In the genomic region with DNA sequence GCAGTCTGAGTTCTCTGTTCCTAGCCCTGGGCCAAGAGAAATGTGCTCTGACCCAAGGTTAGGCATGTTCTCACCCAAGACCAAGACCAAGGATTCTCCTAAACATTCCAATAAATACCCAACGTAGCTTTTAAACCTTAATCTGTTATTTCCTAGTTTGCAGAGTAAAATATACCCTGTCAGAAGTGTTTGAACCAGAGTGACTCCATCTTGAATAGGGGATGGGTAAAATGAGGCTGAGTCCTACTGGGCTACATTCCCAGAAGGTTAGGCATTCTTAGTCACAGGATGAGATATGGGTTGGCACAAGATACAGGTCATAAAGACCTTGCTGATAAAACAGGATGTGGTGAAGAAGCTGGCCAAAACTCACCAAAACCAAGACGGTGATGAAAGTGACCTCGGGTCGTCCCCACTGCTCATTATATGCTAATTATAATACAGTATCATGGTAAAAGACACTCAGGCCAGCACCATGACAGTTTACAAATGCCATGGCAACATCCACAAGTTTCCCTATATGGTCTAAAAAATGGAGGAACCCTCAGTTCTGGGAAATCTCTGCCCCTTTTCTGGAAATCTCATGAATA, we compare ENCODE assay signal across 14 cellular contexts. TPM values are rescaled to one million over a fixed set of nuclear protein-coding genes. Genes with fewer than 3 reads are reported as not detected.
DNase-seq lines count a peak whose midpoint lies in the region; ATAC-seq and TF ChIP-seq lines count a peak whose summit lies in the region.
"Had no signal": no experiment of that assay in that cellular context is flagged by ENCODE, and none has a peak within 500 bp of the region (broad histone marks: within the 10 kb centered on the region; RNA-seq: fewer than 3 reads in every experiment).

No MANE protein-coding gene starts in this region.

- no peak; the same call in 2 of the 3 replicates for ATAC-seq in SK-N-SH treated with all-trans-retinoic acid at 6 μM for 48 hours
- no peak for ATAC-seq in HG03460 (IDR thresholded peaks at IDR 0.05; ENCODE audit: unreplicated experiment)
- ATAC-seq in naive thymus-derived CD4-positive, alpha-beta T cell: no peak
- no peak for ATAC-seq in sciatic nerve
- ATAC-seq: pancreas had no signal

- H3K27ac ChIP-seq in naive thymus-derived CD4-positive, alpha-beta T cell (ENCODE audit: low read depth, low read length): no peak overlapping the region
- H3K27ac ChIP-seq: pancreas had no signal

- no peak overlapping the region for H3K4me3 ChIP-seq in fibroblast of mammary gland (ENCODE audit: control insufficient read depth, low read depth, low read length)
- no peak overlapping the region for H3K4me3 ChIP-seq in naive thymus-derived CD4-positive, alpha-beta T cell (ENCODE audit: low read length)
- H3K4me3 ChIP-seq: pancreas had no signal

- H3K4me1 Mint-ChIP-seq in naive thymus-derived CD4-positive, alpha-beta T cell: peaks cover 0 to 22% (median 0%) of the 10 kb centered on the region in 7 donors

- POLR2A ChIA-PET in naive thymus-derived CD4-positive, alpha-beta T cell (lab: Charles Lee): no interaction called here

- intact Hi-C loops in naive thymus-derived CD4-positive, alpha-beta T cell (cut with micrococcal nuclease): no loop called here
- intact Hi-C loops in sciatic nerve (cut with DNase I): no loop called here

- H3K36me3 Mint-ChIP-seq in naive thymus-derived CD4-positive, alpha-beta T cell: peaks cover 11 to 56% (median 14%) of the 10 kb centered on the region in 5 donors

- no peak overlapping the region for H3K4me3 Mint-ChIP-seq in naive thymus-derived CD4-positive, alpha-beta T cell
- H3K4me3 Mint-ChIP-seq: dendritic cell treated with granulocyte-macrophage colony-stimulating factor and Interleukin-4, amounts not matched to agents 40 ng/mL and 50 ng/mL, for 4 days had no signal

- peaks cover 0 to 13% (median 0%) of the 10 kb centered on the region in 3 experiments for H3K9me3 ChIP-seq in naive thymus-derived CD4-positive, alpha-beta T cell (ENCODE audit: control insufficient read depth in 2 of 3, low read length in 3 of 3)
- H3K9me3 ChIP-seq: pancreas had no signal

- peak; percentile 14 for DNase-seq in stimulated activated CD4-positive, alpha-beta T cell treated with anti-CD3 and anti-CD28 coated beads, Interleukin-15, amount 100 ng/mL, for 24 hours
- no peak for DNase-seq in stimulated activated CD4-positive, alpha-beta T cell treated with anti-CD3 and anti-CD28 coated beads, Interleukin-4, amount 100 ng/mL, for 24 hours
- peak; percentile 78 for DNase-seq in fibroblast of mammary gland (ENCODE audit: low read depth)
- no peak for DNase-seq in NCI-H748 treated with DMSO at 0.1 percent for 48 hours (lab: John Stamatoyannopoulos, UW)
- no peak for DNase-seq in naive thymus-derived CD4-positive, alpha-beta T cell
- no peak for DNase-seq in sciatic nerve (ENCODE audit: low spot score)
- DNase-seq: Karpas-422; NCI-H187; pancreas; stimulated activated CD4-positive, alpha-beta T cell treated with anti-CD3 and anti-CD28 coated beads, Interleukin-2, amount 100 ng/mL, for 24 hours had no signal

- no peaks in the 10 kb centered on the region for H3K36me3 ChIP-seq in naive thymus-derived CD4-positive, alpha-beta T cell (ENCODE audit: control insufficient read depth in 2 of 3, insufficient read depth in 3 of 3, low read length in 3 of 3)
- H3K36me3 ChIP-seq: pancreas had no signal

- peaks cover 0 to 26% (median 16%) of the 10 kb centered on the region in 5 donors for H3K27me3 Mint-ChIP-seq in naive thymus-derived CD4-positive, alpha-beta T cell

- peaks cover 11 to 44% (median 19%) of the 10 kb centered on the region in 11 donors for H3K9me3 Mint-ChIP-seq in naive thymus-derived CD4-positive, alpha-beta T cell

- no peak for TF ChIP-seq CTCF in fibroblast of mammary gland (conservative IDR thresholded peaks at IDR 0.05; ENCODE audit: control insufficient read depth, insufficient read depth, low read depth, low read length)

- no peaks in the 10 kb centered on the region for H3K27me3 ChIP-seq in naive thymus-derived CD4-positive, alpha-beta T cell (ENCODE audit: control insufficient read depth in 2 of 2, insufficient read depth in 2 of 2, low read length in 2 of 2)
- H3K27me3 ChIP-seq: pancreas had no signal

- CTCF ChIA-PET in naive thymus-derived CD4-positive, alpha-beta T cell (lab: Charles Lee): no interaction called here

- no peak overlapping the region for H3K27ac Mint-ChIP-seq in naive thymus-derived CD4-positive, alpha-beta T cell
- H3K27ac Mint-ChIP-seq: dendritic cell treated with granulocyte-macrophage colony-stimulating factor and Interleukin-4, amounts not matched to agents 40 ng/mL and 50 ng/mL, for 4 days had no signal

- no peaks in the 10 kb centered on the region for H3K4me1 ChIP-seq in naive thymus-derived CD4-positive, alpha-beta T cell (ENCODE audit: control insufficient read depth in 2 of 2, insufficient read depth in 2 of 2, low read length in 2 of 2)
- H3K4me1 ChIP-seq: pancreas had no signal

TF ChIP-seq in SK-N-SH treated with all-trans-retinoic acid at 6 μM for 48 hours, 23 proteins besides CTCF, POLR2A, EP300 and RAD21:
- TF ChIP-seq, protein P1, sequence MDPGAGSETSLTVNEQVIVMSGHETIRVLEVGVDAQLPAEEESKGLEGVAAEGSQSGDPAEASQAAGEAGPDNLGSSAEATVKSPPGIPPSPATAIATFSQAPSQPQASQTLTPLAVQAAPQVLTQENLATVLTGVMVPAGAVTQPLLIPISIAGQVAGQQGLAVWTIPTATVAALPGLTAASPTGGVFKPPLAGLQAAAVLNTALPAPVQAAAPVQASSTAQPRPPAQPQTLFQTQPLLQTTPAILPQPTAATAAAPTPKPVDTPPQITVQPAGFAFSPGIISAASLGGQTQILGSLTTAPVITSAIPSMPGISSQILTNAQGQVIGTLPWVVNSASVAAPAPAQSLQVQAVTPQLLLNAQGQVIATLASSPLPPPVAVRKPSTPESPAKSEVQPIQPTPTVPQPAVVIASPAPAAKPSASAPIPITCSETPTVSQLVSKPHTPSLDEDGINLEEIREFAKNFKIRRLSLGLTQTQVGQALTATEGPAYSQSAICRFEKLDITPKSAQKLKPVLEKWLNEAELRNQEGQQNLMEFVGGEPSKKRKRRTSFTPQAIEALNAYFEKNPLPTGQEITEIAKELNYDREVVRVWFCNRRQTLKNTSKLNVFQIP (CRISPR knock-in tag; IDR thresholded peaks at IDR 0.05; ENCODE audit: borderline replicate concordance, low read depth): no peak
- TF ChIP-seq, protein P2, sequence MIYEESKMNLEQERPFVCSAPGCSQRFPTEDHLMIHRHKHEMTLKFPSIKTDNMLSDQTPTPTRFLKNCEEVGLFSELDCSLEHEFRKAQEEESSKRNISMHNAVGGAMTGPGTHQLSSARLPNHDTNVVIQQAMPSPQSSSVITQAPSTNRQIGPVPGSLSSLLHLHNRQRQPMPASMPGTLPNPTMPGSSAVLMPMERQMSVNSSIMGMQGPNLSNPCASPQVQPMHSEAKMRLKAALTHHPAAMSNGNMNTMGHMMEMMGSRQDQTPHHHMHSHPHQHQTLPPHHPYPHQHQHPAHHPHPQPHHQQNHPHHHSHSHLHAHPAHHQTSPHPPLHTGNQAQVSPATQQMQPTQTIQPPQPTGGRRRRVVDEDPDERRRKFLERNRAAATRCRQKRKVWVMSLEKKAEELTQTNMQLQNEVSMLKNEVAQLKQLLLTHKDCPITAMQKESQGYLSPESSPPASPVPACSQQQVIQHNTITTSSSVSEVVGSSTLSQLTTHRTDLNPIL (CRISPR knock-in tag; IDR thresholded peaks at IDR 0.05; ENCODE audit: low read depth): peak; percentile 82; the same call in 1 of the 2 replicates
- peak; percentile 95 for TF ChIP-seq ZFP3 (CRISPR knock-in tag; IDR thresholded peaks at IDR 0.05)
- peak; percentile 99 for TF ChIP-seq CSDC2 (CRISPR knock-in tag; IDR thresholded peaks at IDR 0.05)
- TF ChIP-seq ZNF565 (CRISPR knock-in tag; conservative IDR thresholded peaks at IDR 0.05; ENCODE audit: low read depth): no peak
- TF ChIP-seq, protein P3, sequence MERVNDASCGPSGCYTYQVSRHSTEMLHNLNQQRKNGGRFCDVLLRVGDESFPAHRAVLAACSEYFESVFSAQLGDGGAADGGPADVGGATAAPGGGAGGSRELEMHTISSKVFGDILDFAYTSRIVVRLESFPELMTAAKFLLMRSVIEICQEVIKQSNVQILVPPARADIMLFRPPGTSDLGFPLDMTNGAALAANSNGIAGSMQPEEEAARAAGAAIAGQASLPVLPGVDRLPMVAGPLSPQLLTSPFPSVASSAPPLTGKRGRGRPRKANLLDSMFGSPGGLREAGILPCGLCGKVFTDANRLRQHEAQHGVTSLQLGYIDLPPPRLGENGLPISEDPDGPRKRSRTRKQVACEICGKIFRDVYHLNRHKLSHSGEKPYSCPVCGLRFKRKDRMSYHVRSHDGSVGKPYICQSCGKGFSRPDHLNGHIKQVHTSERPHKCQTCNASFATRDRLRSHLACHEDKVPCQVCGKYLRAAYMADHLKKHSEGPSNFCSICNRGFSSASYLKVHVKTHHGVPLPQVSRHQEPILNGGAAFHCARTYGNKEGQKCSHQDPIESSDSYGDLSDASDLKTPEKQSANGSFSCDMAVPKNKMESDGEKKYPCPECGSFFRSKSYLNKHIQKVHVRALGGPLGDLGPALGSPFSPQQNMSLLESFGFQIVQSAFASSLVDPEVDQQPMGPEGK (CRISPR knock-in tag; IDR thresholded peaks at IDR 0.05; ENCODE audit: borderline replicate concordance): peak; percentile 60; the same call in 1 of the 2 replicates
- TF ChIP-seq ISL1 (CRISPR knock-in tag; IDR thresholded peaks at IDR 0.05): peak; percentile 79
- TF ChIP-seq ZNF8 (CRISPR knock-in tag; IDR thresholded peaks at IDR 0.05): peak; percentile 26; the same call in 1 of the 2 replicates
- 0 out of 2 replicates have a peak, but pooled peaks have one; percentile 34 for TF ChIP-seq GLIS3 (CRISPR knock-in tag; IDR thresholded peaks at IDR 0.05)
- peak; percentile 92; the same call in 1 of the 2 replicates for TF ChIP-seq SNAI2 (CRISPR knock-in tag; IDR thresholded peaks at IDR 0.05)

RNA-seq across cellular contexts. Expression of a gene that starts 27.7 kb away (rescaled TPM):
- 10 to 100 TPM in 1 of 5 experiments, 1 to 10 TPM in 2, under 1 TPM in 2; 0.05 to 31.6 (median 3.3) TPM for total RNA-seq in naive thymus-derived CD4-positive, alpha-beta T cell
- 1 to 10 TPM in 1 of 2 donors, under 1 TPM in 1; 0.24 to 1.1 TPM for polyA plus RNA-seq in naive thymus-derived CD4-positive, alpha-beta T cell
- total RNA-seq in sciatic nerve: 9.0 TPM
- total RNA-seq: fibroblast of villous mesenchyme had no signal

Comparison
In these comparisons a context has a peak if more than half of its experiments do, and no peak if none do; other contexts are left out.
1. DNase-seq: peak in stimulated activated CD4-positive, alpha-beta T cell treated with anti-CD3 and anti-CD28 coated beads, Interleukin-15, amount 100 ng/mL, for 24 hours (single experiment) and fibroblast of mammary gland (single experiment); none in stimulated activated CD4-positive, alpha-beta T cell treated with anti-CD3 and anti-CD28 coated beads, Interleukin-4, amount 100 ng/mL, for 24 hours (single experiment), NCI-H748 treated with DMSO at 0.1 percent for 48 hours (single experiment), naive thymus-derived CD4-positive, alpha-beta T cell (0 of 9) and sciatic nerve (single experiment).